In genomic region chr1:27575861-27576331, GRCh38 we compare ENCODE assay signal across 8 cellular contexts. TPM values are rescaled to one million over a fixed set of nuclear protein-coding genes. Genes with fewer than 3 reads are reported as not detected.
DNase-seq lines count a peak whose midpoint lies in the region; ATAC-seq and TF ChIP-seq lines count a peak whose summit lies in the region.

No MANE protein-coding gene starts in this region.

- TF ChIP-seq CTCF in GM12865 (IDR thresholded peaks at IDR 0.05; ENCODE audit: insufficient read depth, low read depth, low read length, missing control alignments): no peak

- H3K27ac ChIP-seq in epithelial cell of prostate: peak overlapping the region; percentile 69

- DNase-seq in GM12865 (ENCODE audit: low read depth) (peak; percentile 38), NCI-H526 (lab: John Stamatoyannopoulos, UW) (peak; percentile 25 to 89), epithelial cell of prostate (ENCODE audit: low read depth, low spot score) (no peak), mucosa of gallbladder (ENCODE audit: low spot score) (peak; percentile 63), NCI-H524 (lab: John Stamatoyannopoulos, UW) (no peak)

- no peak for ATAC-seq in HG02938 (IDR thresholded peaks at IDR 0.05; ENCODE audit: unreplicated experiment)
- ATAC-seq in HG03196 (IDR thresholded peaks at IDR 0.05; ENCODE audit: unreplicated experiment): no peak
- ATAC-seq in HG02981 (IDR thresholded peaks at IDR 0.05; ENCODE audit: unreplicated experiment): no peak

- H3K4me3 ChIP-seq in GM12865 (ENCODE audit: low read depth, low read length): no peak overlapping the region

RNA-seq across cellular contexts. Expression of gene AHDC1, which starts 28.0 kb away (rescaled TPM):
- total RNA-seq in mucosa of gallbladder: 61.6 TPM

RNA-seq across cellular contexts. Expression of gene FGR, which starts 59.1 kb away (rescaled TPM):
- 7.6 TPM for total RNA-seq in mucosa of gallbladder

Comparison
In these comparisons a context has a peak if more than half of its experiments do, and no peak if none do; other contexts are left out.
1. DNase-seq: peak in GM12865 (single experiment), NCI-H526 (2 of 2) and mucosa of gallbladder (single experiment); none in epithelial cell of prostate (single experiment) and NCI-H524 (0 of 2).